In the genomic region with DNA sequence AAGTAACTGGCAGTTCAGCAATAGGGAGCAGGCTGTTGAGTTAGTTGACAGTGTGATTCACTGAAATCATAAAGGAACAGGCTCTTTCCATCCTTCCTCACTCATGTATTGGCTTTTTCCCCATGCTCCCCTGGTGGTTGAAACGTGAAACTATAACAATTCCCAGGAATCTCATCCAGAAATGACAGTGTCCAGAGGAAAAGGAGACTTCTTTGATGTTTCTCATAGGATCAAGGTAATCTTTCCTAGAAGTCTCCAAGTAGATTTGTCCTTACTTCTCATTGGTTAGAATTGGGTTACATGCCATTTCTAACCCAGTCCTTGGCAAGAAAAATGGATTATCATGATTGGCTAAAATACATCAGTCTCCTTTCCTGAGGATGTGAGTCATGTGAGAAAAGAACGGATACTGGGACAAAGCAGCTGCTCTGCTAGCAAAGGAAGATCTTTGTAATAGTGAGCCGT, we compare ENCODE assay signal across 9 cellular contexts. TPM values are rescaled to one million over a fixed set of nuclear protein-coding genes. Genes with fewer than 3 reads are reported as not detected.
DNase-seq lines count a peak whose midpoint lies in the region; ATAC-seq and TF ChIP-seq lines count a peak whose summit lies in the region.
"Had no signal": no experiment of that assay in that cellular context is flagged by ENCODE, and none has a peak within 500 bp of the region (broad histone marks: within the 10 kb centered on the region; RNA-seq: fewer than 3 reads in every experiment).

No MANE protein-coding gene starts in this region.

- ATAC-seq in GM19023 (IDR thresholded peaks at IDR 0.05; ENCODE audit: unreplicated experiment) = no peak
- no peak for ATAC-seq in GM18873 (IDR thresholded peaks at IDR 0.05; ENCODE audit: low FRiP score, unreplicated experiment)

- H3K36me3 ChIP-seq in adipocyte (ENCODE audit: control insufficient read depth, insufficient read depth, low read length, severe bottlenecking) (peaks cover 53% of the 10 kb centered on the region), thyroid gland (peaks cover 7 to 9% of the 10 kb centered on the region in 2 donors)

- 53 to 59% methylated on average over 3 of the region's 3 CpGs for WGBS in thyroid gland, 2 donors

- no peak overlapping the region for H3K9ac ChIP-seq in adipocyte (ENCODE audit: low read length)

- H3K4me3 ChIP-seq in adipocyte (ENCODE audit: low read length) (no peak overlapping the region), thyroid gland (replicated peaks in 1 of 3) (no peak overlapping the region)

- H3K4me1 ChIP-seq in adipocyte (ENCODE audit: control insufficient read depth, insufficient read depth, low read length) (peaks cover 18% of the 10 kb centered on the region), thyroid gland (no peaks in the 10 kb centered on the region)

- intact Hi-C loops in thyroid gland (cut with DNase I) = no loop called here

- H3K27ac ChIP-seq in thyroid gland = no peak overlapping the region

- H3K27me3 ChIP-seq in adipocyte (replicated peaks; ENCODE audit: control insufficient read depth, insufficient read depth, low read length) = no peaks in the 10 kb centered on the region
- H3K27me3 ChIP-seq in thyroid gland = no peaks in the 10 kb centered on the region

- TF ChIP-seq POLR2A in thyroid gland (IDR thresholded peaks at IDR 0.05) = no peak

- DNase-seq in NCI-H146 (lab: John Stamatoyannopoulos, UW) = peak; percentile 10
- DNase-seq in NCI-H146 treated with DMSO at 0.1 percent for 48 hours (lab: John Stamatoyannopoulos, UW; ENCODE audit: unreplicated experiment) = no peak
- DNase-seq in adipocyte (ENCODE audit: low read depth) = peak; percentile 74
- peak; percentile 41 for DNase-seq in hepatic stellate cell (ENCODE audit: low spot score)
- DNase-seq in thyroid gland = no peak
- no peak for DNase-seq in GDM1 (lab: John Stamatoyannopoulos, UW)
- DNase-seq: activated naive CD8-positive, alpha-beta T cell treated with anti-CD3 and anti-CD28 coated beads for 36 hours had no signal

- H3K9me3 ChIP-seq in adipocyte (ENCODE audit: control insufficient read depth, low read length) (no peaks in the 10 kb centered on the region), thyroid gland (no peaks in the 10 kb centered on the region)

- TF ChIP-seq CTCF in thyroid gland (IDR thresholded peaks at IDR 0.05) = peak in 5 of 6 experiments; percentile 30 to 44 (median 36)

RNA-seq across cellular contexts. Expression of a gene that starts 14.4 kb away (rescaled TPM):
- 100 to 1,000 TPM; 103 to 160 (median 134) TPM for total RNA-seq in thyroid gland

RNA-seq across cellular contexts. Expression of a gene that starts 14.5 kb away (rescaled TPM):
- total RNA-seq in thyroid gland = 10 to 100 TPM; 10.5 to 22.3 (median 13.5) TPM

Comparison
In these comparisons a context has a peak if more than half of its experiments do, and no peak if none do; other contexts are left out.
1. DNase-seq: peak in NCI-H146 (single experiment), adipocyte (single experiment) and hepatic stellate cell (single experiment); none in NCI-H146 treated with DMSO at 0.1 percent for 48 hours (single experiment), thyroid gland (0 of 2) and GDM1 (single experiment).